In genomic region chr21:33937146-33937545, GRCh38 we compare ENCODE assay signal across 1 cellular context.
TF ChIP-seq lines count a peak whose summit lies in the region.

No MANE protein-coding gene starts in this region.

TF ChIP-seq in GM23338, 12 proteins besides CTCF, POLR2A, EP300 and RAD21:
- TF ChIP-seq ZNF462 (CRISPR knock-in tag; IDR thresholded peaks at IDR 0.05) (no peak), EZH2phosphoT487 (IDR thresholded peaks at IDR 0.05; ENCODE audit: unreplicated experiment) (no peak), CREB1 (CRISPR knock-in tag; IDR thresholded peaks at IDR 0.05; ENCODE audit: low read depth) (no peak), STAT1 (IDR thresholded peaks at IDR 0.05; ENCODE audit: unreplicated experiment) (no peak), EZH2 (IDR thresholded peaks at IDR 0.05; ENCODE audit: low read depth, unreplicated experiment) (no peak), JUNB (IDR thresholded peaks at IDR 0.05; ENCODE audit: unreplicated experiment) (no peak), NANOG (IDR thresholded peaks at IDR 0.05; ENCODE audit: borderline replicate concordance) (no peak), ZNF331 (CRISPR knock-in tag; IDR thresholded peaks at IDR 0.05; ENCODE audit: low read depth) (no peak), ZNF114 (CRISPR knock-in tag; IDR thresholded peaks at IDR 0.05) (no peak), POLR2AphosphoS5 (IDR thresholded peaks at IDR 0.05; ENCODE audit: low read depth) (no peak)
- TF ChIP-seq, protein P1, sequence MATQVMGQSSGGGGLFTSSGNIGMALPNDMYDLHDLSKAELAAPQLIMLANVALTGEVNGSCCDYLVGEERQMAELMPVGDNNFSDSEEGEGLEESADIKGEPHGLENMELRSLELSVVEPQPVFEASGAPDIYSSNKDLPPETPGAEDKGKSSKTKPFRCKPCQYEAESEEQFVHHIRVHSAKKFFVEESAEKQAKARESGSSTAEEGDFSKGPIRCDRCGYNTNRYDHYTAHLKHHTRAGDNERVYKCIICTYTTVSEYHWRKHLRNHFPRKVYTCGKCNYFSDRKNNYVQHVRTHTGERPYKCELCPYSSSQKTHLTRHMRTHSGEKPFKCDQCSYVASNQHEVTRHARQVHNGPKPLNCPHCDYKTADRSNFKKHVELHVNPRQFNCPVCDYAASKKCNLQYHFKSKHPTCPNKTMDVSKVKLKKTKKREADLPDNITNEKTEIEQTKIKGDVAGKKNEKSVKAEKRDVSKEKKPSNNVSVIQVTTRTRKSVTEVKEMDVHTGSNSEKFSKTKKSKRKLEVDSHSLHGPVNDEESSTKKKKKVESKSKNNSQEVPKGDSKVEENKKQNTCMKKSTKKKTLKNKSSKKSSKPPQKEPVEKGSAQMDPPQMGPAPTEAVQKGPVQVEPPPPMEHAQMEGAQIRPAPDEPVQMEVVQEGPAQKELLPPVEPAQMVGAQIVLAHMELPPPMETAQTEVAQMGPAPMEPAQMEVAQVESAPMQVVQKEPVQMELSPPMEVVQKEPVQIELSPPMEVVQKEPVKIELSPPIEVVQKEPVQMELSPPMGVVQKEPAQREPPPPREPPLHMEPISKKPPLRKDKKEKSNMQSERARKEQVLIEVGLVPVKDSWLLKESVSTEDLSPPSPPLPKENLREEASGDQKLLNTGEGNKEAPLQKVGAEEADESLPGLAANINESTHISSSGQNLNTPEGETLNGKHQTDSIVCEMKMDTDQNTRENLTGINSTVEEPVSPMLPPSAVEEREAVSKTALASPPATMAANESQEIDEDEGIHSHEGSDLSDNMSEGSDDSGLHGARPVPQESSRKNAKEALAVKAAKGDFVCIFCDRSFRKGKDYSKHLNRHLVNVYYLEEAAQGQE (IDR thresholded peaks at IDR 0.05; ENCODE audit: unreplicated experiment) = no peak
- TF ChIP-seq, protein P2, sequence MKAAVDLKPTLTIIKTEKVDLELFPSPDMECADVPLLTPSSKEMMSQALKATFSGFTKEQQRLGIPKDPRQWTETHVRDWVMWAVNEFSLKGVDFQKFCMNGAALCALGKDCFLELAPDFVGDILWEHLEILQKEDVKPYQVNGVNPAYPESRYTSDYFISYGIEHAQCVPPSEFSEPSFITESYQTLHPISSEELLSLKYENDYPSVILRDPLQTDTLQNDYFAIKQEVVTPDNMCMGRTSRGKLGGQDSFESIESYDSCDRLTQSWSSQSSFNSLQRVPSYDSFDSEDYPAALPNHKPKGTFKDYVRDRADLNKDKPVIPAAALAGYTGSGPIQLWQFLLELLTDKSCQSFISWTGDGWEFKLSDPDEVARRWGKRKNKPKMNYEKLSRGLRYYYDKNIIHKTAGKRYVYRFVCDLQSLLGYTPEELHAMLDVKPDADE (IDR thresholded peaks at IDR 0.05) = no peak
